In genomic region chr3:29560031-29560430, GRCh38 we compare ENCODE assay signal across 38 cellular contexts.
"Had no signal": no experiment of that assay in that cellular context is flagged by ENCODE, and none has a peak within 500 bp of the region (broad histone marks: within the 10 kb centered on the region; RNA-seq: fewer than 3 reads in every experiment).

No MANE protein-coding gene starts in this region.

- DNase-seq: activated B cell treated with CpG ODN at 0.5 μM for 24 hours; activated CD4-positive, alpha-beta memory T cell treated with anti-CD3 and anti-CD28 coated beads for 36 hours; activated CD4-positive, alpha-beta T cell treated with anti-CD3 and anti-CD28 coated beads for 4 hours; activated CD4-positive, alpha-beta T cell treated with anti-CD3 and anti-CD28 coated beads, Interleukin-2, amount 50 U/mL, for 1 hour; activated CD4-positive, CD25-positive, alpha-beta regulatory T cell treated with anti-CD3 and anti-CD28 coated beads, Interleukin-2, amount 50 U/mL, for 72 hours; activated CD8-positive, alpha-beta memory T cell treated with anti-CD3 and anti-CD28 coated beads, Interleukin-2, amount 50 U/mL, for 4 hours; activated gamma-delta T cell treated with Interleukin-2 at 50 U/mL for 16 hours; activated naive CD4-positive, alpha-beta T cell treated with anti-CD3 and anti-CD28 coated beads for 36 hours; activated T-cell treated with anti-CD3 and anti-CD28 coated beads for 4 hours; activated T-cell treated with anti-CD3 and anti-CD28 coated beads, Interleukin-2, amount 50 U/mL, for 4 hours; adrenal gland; body of pancreas; caudate nucleus; Kasumi-1; KG1; MG63; NCI-H1048; NCI-H1105 treated with DMSO at 0.1 percent for 48 hours; NCI-H1436; NCI-H187; NCI-H2029 treated with DMSO at 0.1 percent for 48 hours; NCI-H2107; NCI-H226; NCI-H510A; NCI-H526; NCI-H748 treated with DMSO at 0.1 percent for 48 hours; NK-92 treated with Interleukin-12 subunit alpha and Interleukin-12 subunit beta, amount 100 ng/mL, for 24 hours; PC-3; Peyer's patch; RPMI8226; SIG-M5; T-cell; T-helper 2 cell; T-helper 9 cell had no signal

- H3K27ac ChIP-seq: adrenal gland, body of pancreas, breast epithelium, VCaP had no signal

- H3K4me3 ChIP-seq: adrenal gland, body of pancreas, breast epithelium, MG63, Peyer's patch had no signal

- H3K27me3 ChIP-seq: adrenal gland, body of pancreas, breast epithelium, MG63, Peyer's patch had no signal

- H3K9me3 ChIP-seq: adrenal gland, body of pancreas, breast epithelium, MG63, Peyer's patch had no signal

- ATAC-seq: activated naive CD4-positive, alpha-beta T cell treated with anti-CD3 and anti-CD28 coated beads, Interleukin-2, amount 50 U/mL, for 72 hours; activated T-cell treated with anti-CD3 and anti-CD28 coated beads, Interleukin-2, amount 50 U/mL, for 4 hours; body of pancreas; SK-N-SH treated with all-trans-retinoic acid at 6 μM for 48 hours; T-cell had no signal

- H3K36me3 ChIP-seq: adrenal gland, breast epithelium, MG63, Peyer's patch had no signal

- H3K4me1 ChIP-seq: body of pancreas, breast epithelium, Peyer's patch had no signal
